In the genomic region with DNA sequence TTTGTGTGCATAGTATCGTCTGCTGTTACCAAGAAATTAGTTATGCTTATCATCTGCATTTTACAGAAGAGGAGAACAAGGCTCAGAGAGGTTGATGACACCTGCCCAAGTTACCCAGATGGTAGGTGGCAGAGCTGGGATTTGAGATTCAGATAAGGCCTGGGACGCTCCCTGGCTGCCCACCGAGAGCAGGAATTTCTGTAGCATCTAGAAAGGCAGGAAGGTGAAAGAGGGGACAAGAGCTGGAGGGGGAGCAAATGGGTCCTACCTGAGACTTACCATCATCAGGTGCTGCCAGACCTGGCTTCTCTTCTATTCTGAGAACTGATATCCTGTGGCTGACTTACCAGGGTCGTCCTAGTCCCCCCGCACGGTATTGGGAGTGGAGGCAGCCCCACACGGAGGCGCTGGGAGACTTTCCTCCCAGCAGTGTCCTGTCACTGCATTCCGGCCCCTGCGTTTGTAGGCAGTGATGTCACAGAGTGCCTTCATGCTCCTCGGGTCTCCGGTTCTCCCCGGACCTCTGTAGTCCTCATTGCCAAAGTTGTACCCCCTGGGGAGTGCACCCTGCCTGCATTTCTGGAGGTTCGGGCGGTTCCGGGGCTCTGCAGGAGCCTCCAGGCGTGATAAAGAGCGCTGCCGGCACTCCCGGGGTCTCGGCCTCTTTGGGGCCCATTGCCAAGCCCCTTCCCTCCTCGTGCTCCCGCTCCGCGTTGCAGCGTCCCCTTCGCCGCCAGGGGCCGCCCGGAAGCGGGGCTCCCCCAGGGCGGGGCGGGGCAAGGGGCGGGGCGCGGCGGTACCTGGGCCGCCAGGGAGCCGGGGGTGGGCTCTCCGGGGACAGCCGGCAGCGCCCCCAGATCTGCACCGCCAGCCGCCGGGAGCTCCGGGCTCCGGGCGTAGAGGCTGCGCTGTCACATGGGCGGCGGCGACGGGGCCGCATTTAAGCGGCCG, we compare ENCODE assay signal across 8 cellular contexts. TPM values are rescaled to one million over a fixed set of nuclear protein-coding genes. Genes with fewer than 3 reads are reported as not detected.
DNase-seq lines count a peak whose midpoint lies in the region; ATAC-seq and TF ChIP-seq lines count a peak whose summit lies in the region.

A gene (plus strand): TSS at position 856 of the 951 bp plus-strand sequence. CDS start 60 bp downstream, at position 916.

- peaks cover 4 to 9% (median 5%) of the 10 kb centered on the region in 3 donors for H3K4me1 Mint-ChIP-seq in IgD-negative memory B cell
- H3K4me1 Mint-ChIP-seq in WTC11: peaks cover 15% of the 10 kb centered on the region

- peaks cover 39% of the 10 kb centered on the region for H3K27me3 Mint-ChIP-seq in IgD-negative memory B cell
- H3K27me3 Mint-ChIP-seq in WTC11 (ENCODE audit: low read depth): peaks cover 20% of the 10 kb centered on the region

- no peak within 1 kb of the TSS for H2BK12ac ChIP-seq in mesenchymal stem cell (ENCODE audit: low read length in 2 of 2)

- CTCF ChIA-PET in WTC11 (lab: Charles Lee): interaction anchor here (0.6 to 4.7 kb wide), 17 partner anchors 9 to 373 kb away, joined by 3 to 40 read pairs (median 4); a partner anchor contains a TSS

- no peak within 1 kb of the TSS for H3K18ac ChIP-seq in mesenchymal stem cell (ENCODE audit: low read depth in 1 of 2, low read length in 2 of 2)

- peak; percentile 76 for ATAC-seq in GM19455 (IDR thresholded peaks at IDR 0.05; ENCODE audit: unreplicated experiment)
- ATAC-seq in WTC11: peak; percentile 72

- H2BK15ac ChIP-seq in mesenchymal stem cell (ENCODE audit: low read depth, poor library complexity, severe bottlenecking): no peak within 1 kb of the TSS

- no peaks in the 10 kb centered on the region for H3K9me3 ChIP-seq in mesenchymal stem cell (ENCODE audit: control insufficient read depth, low read length)

- no peak within 1 kb of the TSS for H2AFZ ChIP-seq in mesenchymal stem cell (ENCODE audit: low read depth, low read length)

- H3K9me3 Mint-ChIP-seq in IgD-negative memory B cell (no peaks in the 10 kb centered on the region), WTC11 (no peaks in the 10 kb centered on the region)

- no peak within 1 kb of the TSS for H2BK5ac ChIP-seq in mesenchymal stem cell (ENCODE audit: low read depth, low read length, poor library complexity, severe bottlenecking)

- POLR2A ChIA-PET in WTC11 (lab: Charles Lee): interaction anchor here (0.8 to 1.0 kb wide), 2 partner anchors 46 to 58 kb away, joined by 3 read pairs; a partner anchor contains a TSS

- no peak within 1 kb of the TSS for H3K27ac ChIP-seq in mesenchymal stem cell (ENCODE audit: low read length, poor library complexity, severe bottlenecking)

- peak within 1 kb of the TSS; percentile 72 to 90 (median 84) for H3K4me3 Mint-ChIP-seq in IgD-negative memory B cell
- H3K4me3 Mint-ChIP-seq in WTC11: peak within 1 kb of the TSS; percentile 73

- H3K14ac ChIP-seq in mesenchymal stem cell (ENCODE audit: low read length in 2 of 2): no peak within 1 kb of the TSS

- H2BK120ac ChIP-seq in mesenchymal stem cell (ENCODE audit: low read depth, low read length): no peak within 1 kb of the TSS

- DNase-seq in CD1c-positive myeloid dendritic cell (ENCODE audit: extremely low spot score) (peak; percentile 41), WTC11 (ENCODE audit: low spot score) (peak; percentile 85), mesenchymal stem cell (no peak), NCI-H2107 (lab: John Stamatoyannopoulos, UW) (no peak)
- DNase-seq in central memory CD4-positive, alpha-beta T cell: peak; percentile 17
- DNase-seq in stimulated activated CD8-positive, alpha-beta memory T cell treated with anti-CD3 and anti-CD28 coated beads, Interleukin-7, amount 100 ng/mL, for 1 hour (ENCODE audit: low read depth in 2 of 2): peak; percentile 45

- no peak within 1 kb of the TSS for H4K91ac ChIP-seq in mesenchymal stem cell (ENCODE audit: low read length)

- peaks cover 18% of the 10 kb centered on the region for H3K4me1 ChIP-seq in mesenchymal stem cell (ENCODE audit: control insufficient read depth, insufficient read depth, low read depth, low read length)

- no peak within 1 kb of the TSS for H2AK5ac ChIP-seq in mesenchymal stem cell (ENCODE audit: low read length, severe bottlenecking)

- no peaks in the 10 kb centered on the region for H3K36me3 ChIP-seq in mesenchymal stem cell (ENCODE audit: control insufficient read depth in 1 of 2, insufficient read depth in 2 of 2, low read depth in 1 of 2, low read length in 2 of 2)

- H3K36me3 Mint-ChIP-seq in IgD-negative memory B cell: peaks cover 3% of the 10 kb centered on the region
- no peaks in the 10 kb centered on the region for H3K36me3 Mint-ChIP-seq in WTC11

- H3K4ac ChIP-seq in mesenchymal stem cell (ENCODE audit: low read depth in 1 of 2, low read length in 2 of 2): no peak within 1 kb of the TSS

- no peak within 1 kb of the TSS for H3K27ac Mint-ChIP-seq in IgD-negative memory B cell
- peak within 1 kb of the TSS; percentile 37; the same call in 1 of the 2 replicates for H3K27ac Mint-ChIP-seq in WTC11

- peak within 1 kb of the TSS in 1 of 2 experiments; percentile 80 for H3K23ac ChIP-seq in mesenchymal stem cell (ENCODE audit: low read length in 2 of 2)

- WGBS in mesenchymal stem cell: 8% methylated on average over 29 of the region's 56 CpGs

- TF ChIP-seq CTCF in WTC11 (IDR thresholded peaks at IDR 0.05): no peak

- peak within 1 kb of the TSS; percentile 39 to 51 for H3K4me3 ChIP-seq in mesenchymal stem cell (ENCODE audit: insufficient read depth in 1 of 2, low read depth in 1 of 2, low read length in 2 of 2)

- no peaks in the 10 kb centered on the region for H3K79me1 ChIP-seq in mesenchymal stem cell (replicated peaks; ENCODE audit: low read length, poor library complexity, severe bottlenecking)

- H3K4me2 ChIP-seq in mesenchymal stem cell (ENCODE audit: low read length, poor library complexity, severe bottlenecking): peak within 1 kb of the TSS; percentile 95

- H4K8ac ChIP-seq in mesenchymal stem cell (ENCODE audit: low read length): no peak within 1 kb of the TSS

- peaks cover 61 to 69% of the 10 kb centered on the region in 2 experiments for H3K27me3 ChIP-seq in mesenchymal stem cell (ENCODE audit: control insufficient read depth in 1 of 2, insufficient read depth in 1 of 2, low read length in 2 of 2)

- H3K9ac ChIP-seq in mesenchymal stem cell (ENCODE audit: low read length): no peak within 1 kb of the TSS

TF ChIP-seq in WTC11, 78 proteins besides CTCF, POLR2A, EP300 and RAD21 (continues in another document):
- 0 out of 2 replicates have a peak, but pooled peaks have one; percentile 36 for TF ChIP-seq MYBL2 (CRISPR knock-in tag; IDR thresholded peaks at IDR 0.05)
- no peak for TF ChIP-seq SMAD4 (CRISPR knock-in tag; IDR thresholded peaks at IDR 0.05)
- TF ChIP-seq ZNF423 (CRISPR knock-in tag; IDR thresholded peaks at IDR 0.05): peak; percentile 48; the same call in 1 of the 2 replicates
- TF ChIP-seq ZNF138 (CRISPR knock-in tag; conservative IDR thresholded peaks at IDR 0.05): no peak
- TF ChIP-seq, protein P1, sequence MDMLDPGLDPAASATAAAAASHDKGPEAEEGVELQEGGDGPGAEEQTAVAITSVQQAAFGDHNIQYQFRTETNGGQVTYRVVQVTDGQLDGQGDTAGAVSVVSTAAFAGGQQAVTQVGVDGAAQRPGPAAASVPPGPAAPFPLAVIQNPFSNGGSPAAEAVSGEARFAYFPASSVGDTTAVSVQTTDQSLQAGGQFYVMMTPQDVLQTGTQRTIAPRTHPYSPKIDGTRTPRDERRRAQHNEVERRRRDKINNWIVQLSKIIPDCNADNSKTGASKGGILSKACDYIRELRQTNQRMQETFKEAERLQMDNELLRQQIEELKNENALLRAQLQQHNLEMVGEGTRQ (CRISPR knock-in tag; IDR thresholded peaks at IDR 0.05): peak; percentile 19; the same call in 1 of the 2 replicates
- TF ChIP-seq SMAD3 (CRISPR knock-in tag; IDR thresholded peaks at IDR 0.05; ENCODE audit: borderline replicate concordance): no peak
- TF ChIP-seq, protein P2, sequence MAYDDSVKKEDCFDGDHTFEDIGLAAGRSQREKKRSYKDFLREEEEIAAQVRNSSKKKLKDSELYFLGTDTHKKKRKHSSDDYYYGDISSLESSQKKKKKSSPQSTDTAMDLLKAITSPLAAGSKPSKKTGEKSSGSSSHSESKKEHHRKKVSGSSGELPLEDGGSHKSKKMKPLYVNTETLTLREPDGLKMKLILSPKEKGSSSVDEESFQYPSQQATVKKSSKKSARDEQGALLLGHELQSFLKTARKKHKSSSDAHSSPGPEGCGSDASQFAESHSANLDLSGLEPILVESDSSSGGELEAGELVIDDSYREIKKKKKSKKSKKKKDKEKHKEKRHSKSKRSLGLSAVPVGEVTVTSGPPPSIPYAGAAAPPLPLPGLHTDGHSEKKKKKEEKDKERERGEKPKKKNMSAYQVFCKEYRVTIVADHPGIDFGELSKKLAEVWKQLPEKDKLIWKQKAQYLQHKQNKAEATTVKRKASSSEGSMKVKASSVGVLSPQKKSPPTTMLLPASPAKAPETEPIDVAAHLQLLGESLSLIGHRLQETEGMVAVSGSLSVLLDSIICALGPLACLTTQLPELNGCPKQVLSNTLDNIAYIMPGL (CRISPR knock-in tag; IDR thresholded peaks at IDR 0.05): peak; percentile 71; the same call in 1 of the 2 replicates
- TF ChIP-seq FOXK1 (CRISPR knock-in tag; IDR thresholded peaks at IDR 0.05): 0 out of 2 replicates have a peak, but pooled peaks have one; percentile 23
- TF ChIP-seq, protein P3, sequence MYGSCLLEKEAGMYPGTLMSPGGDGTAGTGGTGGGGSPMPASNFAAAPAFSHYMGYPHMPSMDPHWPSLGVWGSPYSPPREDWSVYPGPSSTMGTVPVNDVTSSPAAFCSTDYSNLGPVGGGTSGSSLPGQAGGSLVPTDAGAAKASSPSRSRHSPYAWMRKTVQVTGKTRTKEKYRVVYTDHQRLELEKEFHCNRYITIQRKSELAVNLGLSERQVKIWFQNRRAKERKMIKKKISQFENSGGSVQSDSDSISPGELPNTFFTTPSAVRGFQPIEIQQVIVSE (CRISPR knock-in tag; IDR thresholded peaks at IDR 0.05; ENCODE audit: borderline replicate concordance): no peak
- no peak for TF ChIP-seq RELA (CRISPR knock-in tag; IDR thresholded peaks at IDR 0.05; ENCODE audit: borderline replicate concordance)
- TF ChIP-seq, protein P4, sequence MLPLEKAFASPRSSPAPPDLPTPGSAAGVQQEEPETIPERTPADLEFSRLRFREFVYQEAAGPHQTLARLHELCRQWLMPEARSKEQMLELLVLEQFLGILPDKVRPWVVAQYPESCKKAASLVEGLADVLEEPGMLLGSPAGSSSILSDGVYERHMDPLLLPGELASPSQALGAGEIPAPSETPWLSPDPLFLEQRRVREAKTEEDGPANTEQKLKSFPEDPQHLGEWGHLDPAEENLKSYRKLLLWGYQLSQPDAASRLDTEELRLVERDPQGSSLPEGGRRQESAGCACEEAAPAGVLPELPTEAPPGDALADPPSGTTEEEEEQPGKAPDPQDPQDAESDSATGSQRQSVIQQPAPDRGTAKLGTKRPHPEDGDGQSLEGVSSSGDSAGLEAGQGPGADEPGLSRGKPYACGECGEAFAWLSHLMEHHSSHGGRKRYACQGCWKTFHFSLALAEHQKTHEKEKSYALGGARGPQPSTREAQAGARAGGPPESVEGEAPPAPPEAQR (CRISPR knock-in tag; IDR thresholded peaks at IDR 0.05): no peak

RNA-seq across cellular contexts. Expression of the gene that starts here (rescaled TPM):
- not detected for polyA plus RNA-seq in IgD-negative memory B cell
- total RNA-seq in WTC11 (2021): 10.1 to 14.1 TPM (median 10.7 TPM) in 3 replicates
- not detected for polyA plus RNA-seq in mesenchymal stem cell (2013, experiment 1 of 2)
- polyA plus RNA-seq in mesenchymal stem cell (2013, experiment 2 of 2): not detected

Comparison
In these comparisons a context has a peak if more than half of its experiments do, and no peak if none do; other contexts are left out.
1. DNase-seq: peak in CD1c-positive myeloid dendritic cell (single experiment), WTC11 (single experiment), central memory CD4-positive, alpha-beta T cell (single experiment) and stimulated activated CD8-positive, alpha-beta memory T cell treated with anti-CD3 and anti-CD28 coated beads, Interleukin-7, amount 100 ng/mL, for 1 hour (2 of 2); none in mesenchymal stem cell (single experiment) and NCI-H2107 (single experiment).